In genomic region chr9:20621553-20622329, GRCh38 we compare ENCODE assay signal across 8 cellular contexts. TPM values are rescaled to one million over a fixed set of nuclear protein-coding genes. Genes with fewer than 3 reads are reported as not detected.
DNase-seq lines count a peak whose midpoint lies in the region; ATAC-seq, FAIRE-seq and TF ChIP-seq lines count a peak whose summit lies in the region.

No MANE protein-coding gene starts in this region.

- H3K9me3 Mint-ChIP-seq in activated naive CD4-positive, alpha-beta T cell treated with anti-CD3 and anti-CD28 coated beads, Interleukin-2, amount 50 U/mL, for 72 hours, result no peaks in the 10 kb centered on the region

- intact Hi-C loops in Right ventricle myocardium superior (cut with DNase I) (loop anchor here (5.0 to 10.0 kb wide), 4 partner anchors 61 to 687 kb away; partner anchors contain the start of gene FOCAD), pancreas (cut with DNase I) (no loop called here)

- H3K36me3 ChIP-seq in pancreas (no peaks in the 10 kb centered on the region), tibial nerve (no peaks in the 10 kb centered on the region)

- H3K4me1 ChIP-seq in pancreas (peaks cover 0 to 20% (median 8%) of the 10 kb centered on the region in 3 donors), tibial nerve (peaks cover 0 to 50% (median 11%) of the 10 kb centered on the region in 4 donors)

- H3K4me3 ChIP-seq in pancreas, result peak overlapping the region; percentile 62 to 100 (median 82)
- peak overlapping the region; percentile 84 to 90 (median 85) for H3K4me3 ChIP-seq in tibial nerve

- DNase-seq in AG09319 (ENCODE audit: extremely low read depth, low read depth) (peak; percentile 53), SK-MEL-5 (ENCODE audit: low read depth, low spot score) (peak; percentile 54), Right ventricle myocardium superior (peak; percentile 85), pancreas (peak; percentile 66 to 88 (median 70)), tibial nerve (ENCODE audit: low spot score in 2 of 2) (peak; percentile 67 to 73)
- peak in 1 of 2 donors; percentile 47 for DNase-seq in activated naive CD4-positive, alpha-beta T cell treated with anti-CD3 and anti-CD28 coated beads, Interleukin-2, amount 50 U/mL, for 72 hours (ENCODE audit: low spot score in 2 of 2)

- FAIRE-seq in pancreas (lab: Jason Lieb, UNC), result no peak

- H3K27ac Mint-ChIP-seq in activated naive CD4-positive, alpha-beta T cell treated with anti-CD3 and anti-CD28 coated beads, Interleukin-2, amount 50 U/mL, for 72 hours, result peak overlapping the region; percentile 89 to 95

- peak; percentile 14 for ATAC-seq in GM18909 (IDR thresholded peaks at IDR 0.05; ENCODE audit: poor library complexity, unreplicated experiment)
- peak; percentile 6 for ATAC-seq in HG03521 (IDR thresholded peaks at IDR 0.05; ENCODE audit: unreplicated experiment)
- peak; percentile 26 to 31 for ATAC-seq in activated naive CD4-positive, alpha-beta T cell treated with anti-CD3 and anti-CD28 coated beads, Interleukin-2, amount 50 U/mL, for 72 hours
- peak; percentile 51 for ATAC-seq in Right ventricle myocardium superior (ENCODE audit: poor library complexity)
- ATAC-seq in pancreas, result peak; percentile 50 to 64 (median 62)

- in situ Hi-C loops in SK-MEL-5 (cut with HindIII; ENCODE audit: low pct_unique_long_range_greater_than_20kb, low sequenced_read_pairs), result no loop called here

- 1% methylated on average over 72 to 73 of the region's 73 CpGs for WGBS in pancreas, 2 donors
- WGBS in tibial nerve, 2 donors, result 1% methylated on average over 31 to 63 of the region's 73 CpGs

- peak overlapping the region in 3 of 4 donors; percentile 64 to 86 (median 82) for H3K27ac ChIP-seq in pancreas
- peak overlapping the region; percentile 82 to 89 (median 86) for H3K27ac ChIP-seq in tibial nerve

- H3K36me3 Mint-ChIP-seq in activated naive CD4-positive, alpha-beta T cell treated with anti-CD3 and anti-CD28 coated beads, Interleukin-2, amount 50 U/mL, for 72 hours, result peaks cover 23 to 26% of the 10 kb centered on the region in 2 donors

- no peak for TF ChIP-seq CTCF in AG09319 (IDR thresholded peaks at IDR 0.05; ENCODE audit: low read depth, low read length)
- TF ChIP-seq CTCF in pancreas (IDR thresholded peaks at IDR 0.05), result no peak
- TF ChIP-seq CTCF in tibial nerve (IDR thresholded peaks at IDR 0.05), result no peak

- no peaks in the 10 kb centered on the region for H3K27me3 ChIP-seq in pancreas
- no peaks in the 10 kb centered on the region for H3K27me3 ChIP-seq in tibial nerve

- no peak for TF ChIP-seq POLR2A in tibial nerve (IDR thresholded peaks at IDR 0.05)

- H3K9me3 ChIP-seq in pancreas (no peaks in the 10 kb centered on the region), tibial nerve (no peaks in the 10 kb centered on the region)

- no peak for TF ChIP-seq EP300 in tibial nerve (IDR thresholded peaks at IDR 0.05)

RNA-seq across cellular contexts. Expression of gene MLLT3, which starts 0.6 kb away (rescaled TPM):
- 23.7 and 24.2 TPM in 2 replicates for total RNA-seq in SK-MEL-5 (2014; rRNA removed; shearing (Covaris generic))
- 6.9 and 11.8 TPM in 2 replicates for polyA plus RNA-seq in SK-MEL-5 (2015; cell fraction: cytosol; rRNA removed)
- 0.95 and 4.6 TPM in 2 replicates for polyA plus RNA-seq in SK-MEL-5 (2015; cell fraction: nucleus; rRNA removed)
- 10 to 100 TPM; 43.6 to 54.6 TPM for total RNA-seq in activated naive CD4-positive, alpha-beta T cell treated with anti-CD3 and anti-CD28 coated beads, Interleukin-2, amount 50 U/mL, for 72 hours
- total RNA-seq in Right ventricle myocardium superior (11.4 TPM), pancreas (10 to 100 TPM in 1 of 6 donors, 1 to 10 TPM in 5; 2.7 to 10.3 (median 4.8) TPM), tibial nerve (10 to 100 TPM; 10.2 to 15.3 (median 14.5) TPM)
- polyA plus RNA-seq in pancreas, result 1 to 10 TPM; 1.8 to 4.0 TPM

Comparison
In these comparisons a context has a peak if more than half of its experiments do, and no peak if none do; other contexts are left out.
1. ATAC-seq: peak in every context shown above with its lines; median percentile 62 in pancreas; 51 in Right ventricle myocardium superior; 28 in activated naive CD4-positive, alpha-beta T cell treated with anti-CD3 and anti-CD28 coated beads, Interleukin-2, amount 50 U/mL, for 72 hours; 14 in GM18909; 6 in HG03521.